Comparison of ENCODE assay signal across 12 cellular contexts in the genomic region with DNA sequence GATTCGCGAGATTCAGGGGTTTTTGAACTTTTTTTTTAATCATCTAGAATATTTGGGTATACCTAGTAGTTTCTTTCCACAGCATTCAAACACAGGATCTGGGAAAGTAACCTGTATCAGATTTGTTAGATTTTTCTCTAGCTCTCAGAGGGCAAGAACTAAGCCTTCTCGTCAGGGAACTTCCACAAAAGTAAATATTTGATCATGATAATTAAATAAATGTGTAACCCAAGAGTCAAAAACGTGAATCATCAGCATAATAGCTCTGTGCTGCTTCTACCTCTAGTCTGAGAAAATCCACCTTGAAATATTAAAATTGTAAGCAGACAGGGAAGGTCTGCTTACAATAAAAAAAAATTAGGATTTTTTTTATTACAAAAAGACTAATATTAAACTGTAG.
DNase-seq lines count a peak whose midpoint lies in the region; ATAC-seq, FAIRE-seq and TF ChIP-seq lines count a peak whose summit lies in the region.
"Had no signal": no experiment of that assay in that cellular context is flagged by ENCODE, and none has a peak within 500 bp of the region (broad histone marks: within the 10 kb centered on the region; RNA-seq: fewer than 3 reads in every experiment).

No MANE protein-coding gene starts in this region.

- peak; percentile 92 for ATAC-seq in RWPE2 (ENCODE audit: low read depth)
- ATAC-seq: gastrocnemius medialis had no signal

- FAIRE-seq in islet of Langerhans (lab: Jason Lieb, UNC): peak; percentile 98

- peak; percentile 68 for DNase-seq in HT-29 (ENCODE audit: low spot score)
- no peak for DNase-seq in RWPE2 (ENCODE audit: low spot score)
- no peak for DNase-seq in NCI-H1694 (lab: John Stamatoyannopoulos, UW)
- DNase-seq in iPS-NIHi11 (ENCODE audit: low spot score): no peak
- DNase-seq in inferior parietal cortex (ENCODE audit: extremely low spot score): no peak
- no peak for DNase-seq in anterior cingulate cortex (lab: John Stamatoyannopoulos, UW)
- DNase-seq: cerebellar nuclear complex, gastrocnemius medialis, Peyer's patch had no signal

- TF ChIP-seq CTCF in 22Rv1 (IDR thresholded peaks at IDR 0.05) (no peak), RWPE2 (IDR thresholded peaks at IDR 0.05; ENCODE audit: poor library complexity, severe bottlenecking) (no peak)

- H3K36me3 ChIP-seq in RWPE2 (ENCODE audit: low read depth): no peaks in the 10 kb centered on the region
- H3K36me3 ChIP-seq: gastrocnemius medialis, Peyer's patch had no signal

- H3K9me3 ChIP-seq in RWPE2 (ENCODE audit: severe bottlenecking): peaks cover 8% of the 10 kb centered on the region
- H3K9me3 ChIP-seq: gastrocnemius medialis, Peyer's patch had no signal

- peaks cover 28% of the 10 kb centered on the region for H3K4me1 ChIP-seq in RWPE2 (ENCODE audit: insufficient read depth, poor library complexity, severe bottlenecking)
- H3K4me1 ChIP-seq: gastrocnemius medialis had no signal

- H3K27me3 ChIP-seq in RWPE2 (ENCODE audit: insufficient read depth, poor library complexity, severe bottlenecking): no peaks in the 10 kb centered on the region
- H3K27me3 ChIP-seq: gastrocnemius medialis, Peyer's patch had no signal

- peak overlapping the region; percentile 44 for H3K27ac ChIP-seq in 22Rv1
- peak overlapping the region; percentile 82 for H3K27ac ChIP-seq in RWPE2 (ENCODE audit: poor library complexity, severe bottlenecking)
- H3K27ac ChIP-seq: gastrocnemius medialis had no signal

- no peak overlapping the region for H3K4me3 ChIP-seq in RWPE2 (ENCODE audit: severe bottlenecking)
- H3K4me3 ChIP-seq: gastrocnemius medialis, Peyer's patch, skin epidermis had no signal
